In the genomic region with DNA sequence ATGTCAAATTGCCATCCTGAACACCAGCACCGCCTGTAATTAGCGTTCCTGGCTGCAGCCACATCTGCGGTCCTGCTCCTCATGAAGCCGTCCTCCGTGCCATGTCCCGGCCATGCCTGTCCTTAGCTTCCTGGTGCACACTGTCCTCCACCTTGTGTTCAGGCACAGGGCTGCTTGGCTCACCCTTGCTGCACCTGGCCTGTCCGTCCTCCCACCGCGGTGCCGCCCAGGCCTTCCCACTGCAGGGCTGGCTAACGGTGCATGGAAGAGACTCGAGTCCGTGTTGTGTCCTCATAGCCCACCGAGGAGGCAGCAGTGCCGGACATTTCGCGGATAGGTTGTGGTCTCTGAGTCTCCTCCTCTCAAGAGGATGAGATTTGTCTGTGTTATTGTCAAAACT, we compare ENCODE assay signal across 18 cellular contexts.
"Had no signal": no experiment of that assay in that cellular context is flagged by ENCODE, and none has a peak within 500 bp of the region (broad histone marks: within the 10 kb centered on the region; RNA-seq: fewer than 3 reads in every experiment).

No MANE protein-coding gene starts in this region.

- H3K27ac ChIP-seq: foreskin keratinocyte, spleen, testis, upper lobe of left lung had no signal

- H3K4me3 ChIP-seq: spleen, testis, upper lobe of left lung had no signal

- DNase-seq: activated CD4-positive, alpha-beta memory T cell treated with anti-CD3 and anti-CD28 coated beads for 36 hours; activated CD4-positive, alpha-beta T cell treated with anti-CD3 and anti-CD28 coated beads for 1 hour; activated gamma-delta T cell; activated T-cell treated with anti-CD3 and anti-CD28 coated beads, Interleukin-2, amount 50 U/mL, for 48 hours; cortex of kidney; effector CD4-positive, alpha-beta T cell; foreskin keratinocyte; kidney glomerular epithelial cell; left ventricle myocardium superior; natural killer cell; nucleus accumbens; spleen; stimulated activated naive CD8-positive, alpha-beta T cell treated with anti-CD3 and anti-CD28 coated beads, Interleukin-15, amount 100 ng/mL, for 72 hours; testis had no signal

- ATAC-seq: activated naive CD4-positive, alpha-beta T cell treated with anti-CD3 and anti-CD28 coated beads, Interleukin-2, amount 50 U/mL, for 72 hours; foreskin keratinocyte; left ventricle myocardium superior; natural killer cell; sciatic nerve; stimulated activated naive CD8-positive, alpha-beta T cell treated with anti-CD3 and anti-CD28 coated beads, Interleukin-15, amount 100 ng/mL, for 72 hours had no signal

- H3K9me3 ChIP-seq: spleen, testis, upper lobe of left lung had no signal

- H3K4me3 Mint-ChIP-seq: activated CD4-positive, alpha-beta memory T cell treated with anti-CD3 and anti-CD28 coated beads for 36 hours; memory B cell; natural killer cell; stimulated activated naive CD8-positive, alpha-beta T cell treated with anti-CD3 and anti-CD28 coated beads, Interleukin-15, amount 100 ng/mL, for 72 hours had no signal

- H3K27ac Mint-ChIP-seq: activated CD4-positive, alpha-beta memory T cell treated with anti-CD3 and anti-CD28 coated beads for 36 hours; memory B cell had no signal

- H3K27me3 Mint-ChIP-seq: activated CD4-positive, alpha-beta memory T cell treated with anti-CD3 and anti-CD28 coated beads for 36 hours; memory B cell; stimulated activated naive CD8-positive, alpha-beta T cell treated with anti-CD3 and anti-CD28 coated beads, Interleukin-15, amount 100 ng/mL, for 72 hours had no signal

- H3K4me1 ChIP-seq: foreskin keratinocyte, spleen, testis, upper lobe of left lung had no signal

- H3K36me3 Mint-ChIP-seq: natural killer cell had no signal

- H3K27me3 ChIP-seq: foreskin keratinocyte, spleen, testis, upper lobe of left lung had no signal

- H3K9me3 Mint-ChIP-seq: activated CD4-positive, alpha-beta memory T cell treated with anti-CD3 and anti-CD28 coated beads for 36 hours; activated naive CD4-positive, alpha-beta T cell treated with anti-CD3 and anti-CD28 coated beads, Interleukin-2, amount 50 U/mL, for 72 hours; memory B cell; natural killer cell; stimulated activated naive CD8-positive, alpha-beta T cell treated with anti-CD3 and anti-CD28 coated beads, Interleukin-15, amount 100 ng/mL, for 72 hours had no signal
